Comparison of ENCODE assay signal across 3 cellular contexts in the genomic region with DNA sequence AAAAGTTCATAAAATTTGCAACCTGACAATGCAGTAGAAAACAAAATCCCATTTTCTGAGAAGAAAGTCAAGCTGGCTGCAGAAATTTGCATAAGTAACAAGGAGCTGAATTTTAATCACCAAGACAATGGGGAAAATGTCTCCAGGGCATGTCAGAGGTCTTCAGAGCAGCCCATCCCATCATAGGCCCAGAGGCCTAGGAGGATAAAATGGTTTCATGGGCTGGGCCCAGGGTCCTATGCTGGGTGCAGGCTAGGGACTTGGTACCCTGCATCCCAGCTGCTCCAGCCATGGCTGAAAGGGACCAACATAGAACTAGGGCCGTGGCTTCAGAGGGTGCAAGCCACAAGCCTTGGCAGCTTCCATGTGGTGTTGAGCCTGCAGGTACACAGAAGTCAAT. TPM values are rescaled to one million over a fixed set of nuclear protein-coding genes. Genes with fewer than 3 reads are reported as not detected.
"Had no signal": no experiment of that assay in that cellular context is flagged by ENCODE, and none has a peak within 500 bp of the region (broad histone marks: within the 10 kb centered on the region; RNA-seq: fewer than 3 reads in every experiment).

No MANE protein-coding gene starts in this region.

RNA-seq across cellular contexts. Expression of a gene that starts 42.0 kb away (rescaled TPM):
- total RNA-seq: LHCN-M2, M059J, MCF 10A had no signal
